Comparison of ENCODE assay signal across 1 cellular context in genomic region chr3:140456974-140457373, GRCh38.
TF ChIP-seq lines count a peak whose summit lies in the region.

No MANE protein-coding gene starts in this region.

TF ChIP-seq in WTC11, 78 proteins besides CTCF, POLR2A, EP300 and RAD21 (continued from another document):
- TF ChIP-seq ARID4B (CRISPR knock-in tag; IDR thresholded peaks at IDR 0.05; ENCODE audit: borderline replicate concordance) (no peak), PRDM15 (CRISPR knock-in tag; IDR thresholded peaks at IDR 0.05) (no peak), ZMAT4 (CRISPR knock-in tag; IDR thresholded peaks at IDR 0.05) (no peak), TEAD1 (CRISPR knock-in tag; IDR thresholded peaks at IDR 0.05) (no peak), ERG (CRISPR knock-in tag; IDR thresholded peaks at IDR 0.05) (no peak), RORB (CRISPR knock-in tag; IDR thresholded peaks at IDR 0.05) (no peak), NR1H2 (CRISPR knock-in tag; IDR thresholded peaks at IDR 0.05) (no peak), ATF3 (CRISPR knock-in tag; conservative IDR thresholded peaks at IDR 0.05) (no peak), ZNF423 (CRISPR knock-in tag; IDR thresholded peaks at IDR 0.05) (no peak), IRF1 (CRISPR knock-in tag; IDR thresholded peaks at IDR 0.05) (no peak), NFYB (CRISPR knock-in tag; conservative IDR thresholded peaks at IDR 0.05; ENCODE audit: low read depth) (no peak)
